ENCODE assay signal across 20 cellular contexts in the genomic region with DNA sequence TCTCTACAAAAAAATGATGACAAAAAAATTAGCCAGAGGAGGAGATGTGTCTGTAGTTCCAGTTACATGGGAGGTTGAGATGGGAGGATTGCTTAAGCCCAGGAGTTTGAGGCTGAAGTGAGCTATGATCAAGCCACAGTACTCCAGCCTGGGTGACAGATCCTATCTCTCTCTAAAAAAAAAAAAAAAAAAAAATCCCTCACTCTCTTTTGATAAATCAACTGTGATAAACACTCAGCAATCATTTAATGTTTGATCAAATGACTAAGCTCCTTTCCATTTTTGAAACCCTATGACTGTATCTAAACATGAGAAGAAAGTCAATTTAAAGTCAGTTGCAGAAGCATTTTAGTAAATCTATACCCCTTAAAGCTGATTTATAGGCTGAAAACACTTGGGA.
DNase-seq lines count a peak whose midpoint lies in the region; ATAC-seq and TF ChIP-seq lines count a peak whose summit lies in the region.
"Had no signal": no experiment of that assay in that cellular context is flagged by ENCODE, and none has a peak within 500 bp of the region (broad histone marks: within the 10 kb centered on the region; RNA-seq: fewer than 3 reads in every experiment).

No MANE protein-coding gene starts in this region.

- no peak for TF ChIP-seq POLR2A in esophagus squamous epithelium (IDR thresholded peaks at IDR 0.05)

- peaks cover 41% of the 10 kb centered on the region for H3K4me1 Mint-ChIP-seq in activated CD4-positive, alpha-beta T cell treated with anti-CD3 and anti-CD28 coated beads, Interleukin-2, amount 10 ng/mL, durations not matched to agents 24 days and 14 days
- peaks cover 67% of the 10 kb centered on the region for H3K4me1 Mint-ChIP-seq in activated naive CD4-positive, alpha-beta T cell treated with anti-CD3 and anti-CD28 coated beads, Interleukin-2, amount 10 ng/mL, durations not matched to agents 7 days and 5 days
- H3K4me1 Mint-ChIP-seq in activated T-helper 1 cell treated with anti-CD3 and anti-CD28 coated beads, Interleukin-12 subunit alpha, Interleukin-12 subunit beta, Interleukin-2, Interleukin-4 antibody, amounts not matched to agents 30 ng/mL and 10 ng/mL and 1 ng/mL, durations not matched to agents 14 hours and 24 hours and 36 hours (ENCODE audit: low read depth), result peaks cover 62% of the 10 kb centered on the region
- no peaks in the 10 kb centered on the region for H3K4me1 Mint-ChIP-seq in stimulated activated effector memory CD8-positive, alpha-beta T cell treated with anti-CD3 and anti-CD28 coated beads, Interleukin-12 subunit alpha, Interleukin-12 subunit beta, amount 100 ng/mL, for 72 hours

- H3K9me3 Mint-ChIP-seq in activated CD4-positive, alpha-beta T cell treated with anti-CD3 and anti-CD28 coated beads, Interleukin-2, amount 10 ng/mL, durations not matched to agents 24 days and 14 days, result no peaks in the 10 kb centered on the region
- no peaks in the 10 kb centered on the region for H3K9me3 Mint-ChIP-seq in activated naive CD4-positive, alpha-beta T cell treated with anti-CD3 and anti-CD28 coated beads, Interleukin-2, amount 50 U/mL, for 72 hours
- H3K9me3 Mint-ChIP-seq in activated naive CD4-positive, alpha-beta T cell treated with anti-CD3 and anti-CD28 coated beads, Interleukin-2, amount 10 ng/mL, durations not matched to agents 7 days and 5 days, result no peaks in the 10 kb centered on the region
- H3K9me3 Mint-ChIP-seq in activated T-helper 1 cell treated with anti-CD3 and anti-CD28 coated beads, Interleukin-12 subunit alpha, Interleukin-12 subunit beta, Interleukin-2, Interleukin-4 antibody, amounts not matched to agents 30 ng/mL and 10 ng/mL and 1 ng/mL, durations not matched to agents 14 hours and 24 hours and 36 hours, result no peaks in the 10 kb centered on the region
- H3K9me3 Mint-ChIP-seq in stimulated activated effector memory CD8-positive, alpha-beta T cell treated with anti-CD3 and anti-CD28 coated beads, Interleukin-12 subunit alpha, Interleukin-12 subunit beta, amount 100 ng/mL, for 72 hours, result no peaks in the 10 kb centered on the region

- peak; percentile 64 to 73 for ATAC-seq in activated naive CD4-positive, alpha-beta T cell treated with anti-CD3 and anti-CD28 coated beads, Interleukin-2, amount 50 U/mL, for 72 hours
- ATAC-seq in GM21447 (IDR thresholded peaks at IDR 0.05; ENCODE audit: unreplicated experiment), result no peak
- no peak for ATAC-seq in stimulated activated effector memory CD8-positive, alpha-beta T cell treated with anti-CD3 and anti-CD28 coated beads, Interleukin-12 subunit alpha, Interleukin-12 subunit beta, amount 100 ng/mL, for 72 hours
- ATAC-seq: HCT116 had no signal

- no peaks in the 10 kb centered on the region for H3K27me3 Mint-ChIP-seq in activated CD4-positive, alpha-beta T cell treated with anti-CD3 and anti-CD28 coated beads, Interleukin-2, amount 10 ng/mL, durations not matched to agents 24 days and 14 days
- no peaks in the 10 kb centered on the region for H3K27me3 Mint-ChIP-seq in activated naive CD4-positive, alpha-beta T cell treated with anti-CD3 and anti-CD28 coated beads, Interleukin-2, amount 10 ng/mL, durations not matched to agents 7 days and 5 days
- no peaks in the 10 kb centered on the region for H3K27me3 Mint-ChIP-seq in activated T-helper 1 cell treated with anti-CD3 and anti-CD28 coated beads, Interleukin-12 subunit alpha, Interleukin-12 subunit beta, Interleukin-2, Interleukin-4 antibody, amounts not matched to agents 30 ng/mL and 10 ng/mL and 1 ng/mL, durations not matched to agents 14 hours and 24 hours and 36 hours (ENCODE audit: insufficient read depth)

- H3K4me3 Mint-ChIP-seq in activated CD4-positive, alpha-beta T cell treated with anti-CD3 and anti-CD28 coated beads, Interleukin-2, amount 10 ng/mL, durations not matched to agents 24 days and 14 days, result no peak overlapping the region
- H3K4me3 Mint-ChIP-seq in activated naive CD4-positive, alpha-beta T cell treated with anti-CD3 and anti-CD28 coated beads, Interleukin-2, amount 10 ng/mL, durations not matched to agents 7 days and 5 days, result no peak overlapping the region
- no peak overlapping the region for H3K4me3 Mint-ChIP-seq in activated T-helper 1 cell treated with anti-CD3 and anti-CD28 coated beads, Interleukin-12 subunit alpha, Interleukin-12 subunit beta, Interleukin-2, Interleukin-4 antibody, amounts not matched to agents 30 ng/mL and 10 ng/mL and 1 ng/mL, durations not matched to agents 14 hours and 24 hours and 36 hours
- H3K4me3 Mint-ChIP-seq in stimulated activated effector memory CD8-positive, alpha-beta T cell treated with anti-CD3 and anti-CD28 coated beads, Interleukin-12 subunit alpha, Interleukin-12 subunit beta, amount 100 ng/mL, for 72 hours, result no peak overlapping the region

- no peak for DNase-seq in activated CD4-positive, alpha-beta T cell treated with anti-CD3 and anti-CD28 coated beads, Interleukin-2, amount 10 ng/mL, durations not matched to agents 24 days and 14 days
- DNase-seq in activated CD4-positive, alpha-beta T cell treated with anti-CD3 and anti-CD28 coated beads, Interleukin-2, amount 50 U/mL, for 4 hours, result no peak
- no peak for DNase-seq in activated naive CD4-positive, alpha-beta T cell treated with anti-CD3 and anti-CD28 coated beads, Interleukin-2, amount 50 U/mL, for 72 hours (ENCODE audit: low spot score in 2 of 2)
- no peak for DNase-seq in activated naive CD4-positive, alpha-beta T cell treated with anti-CD3 and anti-CD28 coated beads, Interleukin-2, amount 10 ng/mL, durations not matched to agents 7 days and 5 days
- DNase-seq in activated T-helper 1 cell treated with anti-CD3 and anti-CD28 coated beads, Interleukin-12 subunit alpha, Interleukin-12 subunit beta, Interleukin-2, Interleukin-4 antibody, amounts not matched to agents 30 ng/mL and 10 ng/mL and 1 ng/mL, durations not matched to agents 14 hours and 24 hours and 36 hours (ENCODE audit: low spot score), result no peak
- DNase-seq in stimulated activated effector memory CD8-positive, alpha-beta T cell treated with anti-CD3 and anti-CD28 coated beads, Interleukin-12 subunit alpha, Interleukin-12 subunit beta, amount 100 ng/mL, for 72 hours (ENCODE audit: low spot score in 2 of 2), result no peak
- no peak for DNase-seq in esophagus squamous epithelium (lab: John Stamatoyannopoulos, UW)
- DNase-seq: GOT3, IMR-90, NCI-H1417, NCI-H187 treated with DMSO at 0.1 percent for 48 hours, NCI-H2227 treated with DMSO at 0.1 percent for 48 hours, NCI-H510A treated with DMSO at 0.1 percent for 48 hours, NCI-H774, RPMI8226, SHP77 treated with DMSO at 0.1 percent for 48 hours had no signal

- no peaks in the 10 kb centered on the region for H3K4me1 ChIP-seq in esophagus squamous epithelium

- intact Hi-C loops in activated CD4-positive, alpha-beta T cell treated with anti-CD3 and anti-CD28 coated beads, Interleukin-2, amount 10 ng/mL, durations not matched to agents 24 days and 14 days (cut with micrococcal nuclease), result no loop called here
- intact Hi-C loops in activated T-helper 1 cell treated with anti-CD3 and anti-CD28 coated beads, Interleukin-12 subunit alpha, Interleukin-12 subunit beta, Interleukin-2, Interleukin-4 antibody, amounts not matched to agents 30 ng/mL and 10 ng/mL and 1 ng/mL, durations not matched to agents 14 hours and 24 hours and 36 hours (cut with micrococcal nuclease), result no loop called here
- intact Hi-C loops in esophagus squamous epithelium (cut with DNase I), result no loop called here

- CTCF ChIA-PET in activated naive CD4-positive, alpha-beta T cell treated with anti-CD3 and anti-CD28 coated beads, Interleukin-2, amount 10 ng/mL, durations not matched to agents 7 days and 5 days (lab: Charles Lee), result no interaction called here

- no peak for TF ChIP-seq CTCF in esophagus squamous epithelium (IDR thresholded peaks at IDR 0.05)

- H3K36me3 Mint-ChIP-seq in activated CD4-positive, alpha-beta T cell treated with anti-CD3 and anti-CD28 coated beads, Interleukin-2, amount 10 ng/mL, durations not matched to agents 24 days and 14 days (ENCODE audit: low read depth), result peaks cover 10% of the 10 kb centered on the region
- H3K36me3 Mint-ChIP-seq in activated naive CD4-positive, alpha-beta T cell treated with anti-CD3 and anti-CD28 coated beads, Interleukin-2, amount 50 U/mL, for 72 hours, result no peaks in the 10 kb centered on the region
- H3K36me3 Mint-ChIP-seq in activated naive CD4-positive, alpha-beta T cell treated with anti-CD3 and anti-CD28 coated beads, Interleukin-2, amount 10 ng/mL, durations not matched to agents 7 days and 5 days, result peaks cover 52% of the 10 kb centered on the region
- H3K36me3 Mint-ChIP-seq in activated T-helper 1 cell treated with anti-CD3 and anti-CD28 coated beads, Interleukin-12 subunit alpha, Interleukin-12 subunit beta, Interleukin-2, Interleukin-4 antibody, amounts not matched to agents 30 ng/mL and 10 ng/mL and 1 ng/mL, durations not matched to agents 14 hours and 24 hours and 36 hours (ENCODE audit: low read depth), result peaks cover 12% of the 10 kb centered on the region
- no peaks in the 10 kb centered on the region for H3K36me3 Mint-ChIP-seq in stimulated activated effector memory CD8-positive, alpha-beta T cell treated with anti-CD3 and anti-CD28 coated beads, Interleukin-12 subunit alpha, Interleukin-12 subunit beta, amount 100 ng/mL, for 72 hours

- no peaks in the 10 kb centered on the region for H3K9me3 ChIP-seq in esophagus squamous epithelium
- H3K9me3 ChIP-seq: BLaER1 treated with 17β-estradiol and CSF1 and Interleukin-3, amounts not matched to agents 10 nM and 100 nM had no signal

- no peaks in the 10 kb centered on the region for H3K36me3 ChIP-seq in esophagus squamous epithelium
- H3K36me3 ChIP-seq: BLaER1 treated with 17β-estradiol and CSF1 and Interleukin-3, amounts not matched to agents 10 nM and 100 nM had no signal

- no peak overlapping the region for H3K4me3 ChIP-seq in esophagus squamous epithelium
- H3K4me3 ChIP-seq: BLaER1 treated with 17β-estradiol and CSF1 and Interleukin-3, amounts not matched to agents 10 nM and 100 nM; GM12878 had no signal

- no peak overlapping the region for H3K27ac ChIP-seq in esophagus squamous epithelium
- H3K27ac ChIP-seq: BLaER1 treated with 17β-estradiol and CSF1 and Interleukin-3, amounts not matched to agents 10 nM and 100 nM had no signal

- H3K27me3 ChIP-seq in esophagus squamous epithelium, result no peaks in the 10 kb centered on the region
- H3K27me3 ChIP-seq: BLaER1 treated with 17β-estradiol and CSF1 and Interleukin-3, amounts not matched to agents 10 nM and 100 nM had no signal

- H3K27ac Mint-ChIP-seq in activated CD4-positive, alpha-beta T cell treated with anti-CD3 and anti-CD28 coated beads, Interleukin-2, amount 10 ng/mL, durations not matched to agents 24 days and 14 days, result peak overlapping the region; percentile 64
- peak overlapping the region; percentile 13 to 88 for H3K27ac Mint-ChIP-seq in activated naive CD4-positive, alpha-beta T cell treated with anti-CD3 and anti-CD28 coated beads, Interleukin-2, amount 50 U/mL, for 72 hours
- H3K27ac Mint-ChIP-seq in activated naive CD4-positive, alpha-beta T cell treated with anti-CD3 and anti-CD28 coated beads, Interleukin-2, amount 10 ng/mL, durations not matched to agents 7 days and 5 days, result no peak overlapping the region
- H3K27ac Mint-ChIP-seq in activated T-helper 1 cell treated with anti-CD3 and anti-CD28 coated beads, Interleukin-12 subunit alpha, Interleukin-12 subunit beta, Interleukin-2, Interleukin-4 antibody, amounts not matched to agents 30 ng/mL and 10 ng/mL and 1 ng/mL, durations not matched to agents 14 hours and 24 hours and 36 hours, result peak overlapping the region; percentile 63
- H3K27ac Mint-ChIP-seq in stimulated activated effector memory CD8-positive, alpha-beta T cell treated with anti-CD3 and anti-CD28 coated beads, Interleukin-12 subunit alpha, Interleukin-12 subunit beta, amount 100 ng/mL, for 72 hours, result no peak overlapping the region

Comparison
In these comparisons a context has a peak if more than half of its experiments do, and no peak if none do; other contexts are left out.
1. H3K27ac Mint-ChIP-seq: peak in activated CD4-positive, alpha-beta T cell treated with anti-CD3 and anti-CD28 coated beads, Interleukin-2, amount 10 ng/mL, durations not matched to agents 24 days and 14 days (single experiment), activated naive CD4-positive, alpha-beta T cell treated with anti-CD3 and anti-CD28 coated beads, Interleukin-2, amount 50 U/mL, for 72 hours (2 of 2) and activated T-helper 1 cell treated with anti-CD3 and anti-CD28 coated beads, Interleukin-12 subunit alpha, Interleukin-12 subunit beta, Interleukin-2, Interleukin-4 antibody, amounts not matched to agents 30 ng/mL and 10 ng/mL and 1 ng/mL, durations not matched to agents 14 hours and 24 hours and 36 hours (single experiment); none in activated naive CD4-positive, alpha-beta T cell treated with anti-CD3 and anti-CD28 coated beads, Interleukin-2, amount 10 ng/mL, durations not matched to agents 7 days and 5 days (single experiment) and stimulated activated effector memory CD8-positive, alpha-beta T cell treated with anti-CD3 and anti-CD28 coated beads, Interleukin-12 subunit alpha, Interleukin-12 subunit beta, amount 100 ng/mL, for 72 hours (single experiment).
2. ATAC-seq: peak in activated naive CD4-positive, alpha-beta T cell treated with anti-CD3 and anti-CD28 coated beads, Interleukin-2, amount 50 U/mL, for 72 hours (2 of 2); none in GM21447 (single experiment) and stimulated activated effector memory CD8-positive, alpha-beta T cell treated with anti-CD3 and anti-CD28 coated beads, Interleukin-12 subunit alpha, Interleukin-12 subunit beta, amount 100 ng/mL, for 72 hours (single experiment).